ENCODE assay signal across 31 cellular contexts in the genomic region with DNA sequence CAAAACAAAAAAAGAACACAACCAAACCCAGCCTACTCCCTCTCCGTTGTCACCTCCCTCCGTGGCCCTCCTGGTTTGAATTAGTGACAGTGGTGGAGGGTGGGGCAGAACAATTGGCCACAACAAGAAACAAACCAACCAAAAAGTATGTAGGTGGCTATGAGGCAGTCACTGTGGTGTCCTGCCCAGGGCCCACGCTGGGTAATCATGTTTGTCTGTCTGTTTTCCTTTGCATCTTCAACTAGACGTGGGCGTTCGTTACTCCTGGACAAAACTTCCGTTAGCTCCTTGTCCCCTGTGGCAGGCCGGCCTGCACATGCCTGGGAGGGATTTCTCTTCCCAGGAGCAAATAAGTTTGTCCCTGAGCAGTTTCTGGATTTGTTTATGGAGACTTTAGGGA.
A peak's percentile ranks its signal among the peaks of the same experiment; 100 is the strongest.
DNase-seq lines count a peak whose midpoint lies in the region; ATAC-seq and TF ChIP-seq lines count a peak whose summit lies in the region.
"Had no signal": no experiment of that assay in that cellular context is flagged by ENCODE, and none has a peak within 500 bp of the region (broad histone marks: within the 10 kb centered on the region; RNA-seq: fewer than 3 reads in every experiment).

No MANE protein-coding gene starts in this region.

- H3K9me3 ChIP-seq in SK-N-SH (no peaks in the 10 kb centered on the region), adipocyte (ENCODE audit: control insufficient read depth, low read length) (no peaks in the 10 kb centered on the region), left ventricle myocardium inferior (replicated peaks) (no peaks in the 10 kb centered on the region), thyroid gland (no peaks in the 10 kb centered on the region)
- no peaks in the 10 kb centered on the region for H3K9me3 ChIP-seq in naive thymus-derived CD4-positive, alpha-beta T cell (ENCODE audit: control insufficient read depth in 2 of 3, low read length in 3 of 3)
- H3K9me3 ChIP-seq: gastroesophageal sphincter, tibial nerve had no signal

- no peaks in the 10 kb centered on the region for H3F3A ChIP-seq in SK-N-SH (replicated peaks; ENCODE audit: insufficient read depth)

- peak overlapping the region; percentile 31 for H3K27ac Mint-ChIP-seq in neural crest cell (ENCODE audit: unreplicated experiment)
- H3K27ac Mint-ChIP-seq in naive thymus-derived CD4-positive, alpha-beta T cell, result no peak overlapping the region
- H3K27ac Mint-ChIP-seq: activated T-cell treated with anti-CD3 and anti-CD28 coated beads, Interleukin-2, amount 50 U/mL, for 72 hours; natural killer cell; T-helper 17 cell had no signal

- no peak for TF ChIP-seq POLR2A in thyroid gland (IDR thresholded peaks at IDR 0.05)

- H3K9me3 Mint-ChIP-seq in neural crest cell, result no peaks in the 10 kb centered on the region
- H3K9me3 Mint-ChIP-seq in naive thymus-derived CD4-positive, alpha-beta T cell, result no peaks in the 10 kb centered on the region
- H3K9me3 Mint-ChIP-seq: activated T-cell treated with anti-CD3 and anti-CD28 coated beads, Interleukin-2, amount 50 U/mL, for 72 hours; CD4-positive, CD25-positive, alpha-beta regulatory T cell; central memory CD8-positive, alpha-beta T cell; natural killer cell had no signal

- intact Hi-C loops in left ventricle myocardium inferior (cut with micrococcal nuclease), result no loop called here
- intact Hi-C loops in naive thymus-derived CD4-positive, alpha-beta T cell (cut with micrococcal nuclease), result no loop called here
- intact Hi-C loops in thyroid gland (cut with DNase I), result no loop called here

- H3K27ac ChIP-seq in SK-N-SH (ENCODE audit: low read depth in 2 of 2, low read length in 1 of 2), result no peak overlapping the region
- H3K27ac ChIP-seq in left ventricle myocardium inferior (replicated peaks), result no peak overlapping the region
- H3K27ac ChIP-seq in naive thymus-derived CD4-positive, alpha-beta T cell (ENCODE audit: low read depth, low read length), result no peak overlapping the region
- H3K27ac ChIP-seq in thyroid gland, result no peak overlapping the region
- H3K27ac ChIP-seq: 22Rv1, gastroesophageal sphincter, HL-60, KMS-11, parathyroid adenoma, RWPE1, skin epidermis, tibial nerve had no signal

- H3K4me3 ChIP-seq in SK-N-SH (ENCODE audit: low read depth in 2 of 2, low read length in 1 of 2), result no peak overlapping the region
- no peak overlapping the region for H3K4me3 ChIP-seq in adipocyte (ENCODE audit: low read length)
- H3K4me3 ChIP-seq in left ventricle myocardium inferior, result no peak overlapping the region
- H3K4me3 ChIP-seq in naive thymus-derived CD4-positive, alpha-beta T cell (ENCODE audit: low read length), result no peak overlapping the region
- H3K4me3 ChIP-seq in thyroid gland (replicated peaks in 1 of 3), result no peak overlapping the region
- H3K4me3 ChIP-seq: gastroesophageal sphincter, lung, skin epidermis, tibial nerve had no signal

- H3K4me2 ChIP-seq in SK-N-SH, result no peak overlapping the region
- H3K4me2 ChIP-seq: KMS-11 had no signal

- no peak for TF ChIP-seq EP300 in SK-N-SH (IDR thresholded peaks at IDR 0.05; ENCODE audit: borderline replicate concordance in 1 of 2, low read depth in 1 of 2, low read length in 1 of 2)

- no peaks in the 10 kb centered on the region for H4K20me1 ChIP-seq in SK-N-SH (ENCODE audit: insufficient read depth)

- H3K36me3 ChIP-seq in SK-N-SH (replicated peaks in 1 of 2; ENCODE audit: control insufficient read depth in 1 of 2, insufficient read depth in 2 of 2, low read length in 1 of 2) (no peaks in the 10 kb centered on the region), adipocyte (ENCODE audit: control insufficient read depth, insufficient read depth, low read length, severe bottlenecking) (no peaks in the 10 kb centered on the region), left ventricle myocardium inferior (no peaks in the 10 kb centered on the region), thyroid gland (no peaks in the 10 kb centered on the region)
- H3K36me3 ChIP-seq in naive thymus-derived CD4-positive, alpha-beta T cell (ENCODE audit: control insufficient read depth in 2 of 3, insufficient read depth in 3 of 3, low read length in 3 of 3), result no peaks in the 10 kb centered on the region
- H3K36me3 ChIP-seq: gastroesophageal sphincter, tibial nerve had no signal

- no peaks in the 10 kb centered on the region for H3K9me2 ChIP-seq in SK-N-SH

- no peak for TF ChIP-seq RAD21 in SK-N-SH (IDR thresholded peaks at IDR 0.05; ENCODE audit: low read length)

- no peak overlapping the region for H2AFZ ChIP-seq in SK-N-SH (ENCODE audit: low read depth)
- H2AFZ ChIP-seq: parathyroid adenoma had no signal

- H3K4me3 Mint-ChIP-seq in neural crest cell, result no peak overlapping the region
- no peak overlapping the region for H3K4me3 Mint-ChIP-seq in naive thymus-derived CD4-positive, alpha-beta T cell
- H3K4me3 Mint-ChIP-seq: activated T-cell treated with anti-CD3 and anti-CD28 coated beads, Interleukin-2, amount 50 U/mL, for 72 hours; CD4-positive, CD25-positive, alpha-beta regulatory T cell; central memory CD8-positive, alpha-beta T cell; natural killer cell; T-helper 17 cell had no signal

- POLR2A ChIA-PET in SK-N-SH (lab: Yijun Ruan, JAX), result no interaction called here
- POLR2A ChIA-PET in naive thymus-derived CD4-positive, alpha-beta T cell (lab: Charles Lee), result no interaction called here

- no peaks in the 10 kb centered on the region for H3K79me2 ChIP-seq in SK-N-SH (ENCODE audit: insufficient read depth)
- H3K79me2 ChIP-seq: parathyroid adenoma had no signal

- H3K4me1 Mint-ChIP-seq in neural crest cell, result peaks cover 12% of the 10 kb centered on the region
- no peaks in the 10 kb centered on the region for H3K4me1 Mint-ChIP-seq in naive thymus-derived CD4-positive, alpha-beta T cell
- H3K4me1 Mint-ChIP-seq: central memory CD8-positive, alpha-beta T cell; natural killer cell had no signal

- CTCF ChIA-PET in SK-N-SH (lab: Yijun Ruan, JAX), result interaction anchor here (1.1 kb wide), 1 partner anchor 12 kb away, joined by 3 read pairs; no protein-coding TSS in a partner anchor
- CTCF ChIA-PET in naive thymus-derived CD4-positive, alpha-beta T cell (lab: Charles Lee), result no interaction called here

- H3K9ac ChIP-seq in SK-N-SH (no peak overlapping the region), adipocyte (ENCODE audit: low read length) (no peak overlapping the region)
- H3K9ac ChIP-seq: KMS-11, parathyroid adenoma had no signal

- H3K36me3 Mint-ChIP-seq in neural crest cell (ENCODE audit: low read depth), result no peaks in the 10 kb centered on the region
- H3K36me3 Mint-ChIP-seq in naive thymus-derived CD4-positive, alpha-beta T cell, result no peaks in the 10 kb centered on the region
- H3K36me3 Mint-ChIP-seq: CD4-positive, CD25-positive, alpha-beta regulatory T cell; natural killer cell had no signal

- no peaks in the 10 kb centered on the region for H3K27me3 Mint-ChIP-seq in neural crest cell (ENCODE audit: low read depth)
- peaks cover 0 to 4% (median 0%) of the 10 kb centered on the region in 5 donors for H3K27me3 Mint-ChIP-seq in naive thymus-derived CD4-positive, alpha-beta T cell
- H3K27me3 Mint-ChIP-seq: central memory CD8-positive, alpha-beta T cell had no signal

- no peaks in the 10 kb centered on the region for H3K4me1 ChIP-seq in SK-N-SH (ENCODE audit: control insufficient read depth in 1 of 2, insufficient read depth in 2 of 2, low read depth in 1 of 2, low read length in 1 of 2)
- no peaks in the 10 kb centered on the region for H3K4me1 ChIP-seq in adipocyte (ENCODE audit: control insufficient read depth, insufficient read depth, low read length)
- H3K4me1 ChIP-seq in left ventricle myocardium inferior, result no peaks in the 10 kb centered on the region
- no peaks in the 10 kb centered on the region for H3K4me1 ChIP-seq in naive thymus-derived CD4-positive, alpha-beta T cell (ENCODE audit: control insufficient read depth in 2 of 2, insufficient read depth in 2 of 2, low read length in 2 of 2)
- H3K4me1 ChIP-seq in thyroid gland, result no peaks in the 10 kb centered on the region
- H3K4me1 ChIP-seq: gastroesophageal sphincter, parathyroid adenoma, tibial nerve had no signal

- WGBS in SK-N-SH (ENCODE audit: low lambda C conversion rate), result 63% methylated on average over 8 of the region's 8 CpGs
- WGBS in thyroid gland, 2 donors, result 77% methylated on average over 8 of the region's 8 CpGs

- DNase-seq in SK-N-SH (no peak), adipocyte (ENCODE audit: low read depth) (peak; percentile 27), neural crest cell (ENCODE audit: low read depth, low spot score) (no peak), left ventricle myocardium inferior (no peak), thyroid gland (no peak), Ammon's horn (ENCODE audit: low spot score) (no peak)
- no peak for DNase-seq in naive thymus-derived CD4-positive, alpha-beta T cell
- DNase-seq: activated CD4-positive, alpha-beta T cell treated with anti-CD3 and anti-CD28 coated beads, Interleukin-2, amount 50 U/mL, for 4 hours; activated naive CD4-positive, alpha-beta T cell treated with Interleukin-2 at 50 U/mL for 16 hours; activated T-cell treated with anti-CD3 and anti-CD28 coated beads, Interleukin-2, amount 50 U/mL, for 72 hours; CD4-positive, CD25-positive, alpha-beta regulatory T cell; kidney glomerular epithelial cell; MM.1S; natural killer cell; NCI-H1105 treated with DMSO at 0.1 percent for 48 hours; NCI-H1930; NCI-H2171 treated with DMSO at 0.1 percent for 48 hours; NCI-H510A; T-helper 17 cell had no signal

- ATAC-seq in SK-N-SH treated with all-trans-retinoic acid at 6 μM for 48 hours, result peak; percentile 27; the same call in 2 of the 3 replicates
- no peak for ATAC-seq in naive thymus-derived CD4-positive, alpha-beta T cell
- ATAC-seq: activated CD4-positive, CD25-positive, alpha-beta regulatory T cell treated with anti-CD3 and anti-CD28 coated beads, Interleukin-2, amount 50 U/mL, for 24 hours; activated T-cell treated with anti-CD3 and anti-CD28 coated beads, Interleukin-2, amount 50 U/mL, for 72 hours; gastroesophageal sphincter; natural killer cell; T-helper 17 cell had no signal

- H3K27me3 ChIP-seq in SK-N-SH (ENCODE audit: insufficient read depth), result peaks cover 5% of the 10 kb centered on the region; the same call in 1 of the 2 replicates
- H3K27me3 ChIP-seq in adipocyte (replicated peaks; ENCODE audit: control insufficient read depth, insufficient read depth, low read length), result no peaks in the 10 kb centered on the region
- H3K27me3 ChIP-seq in left ventricle myocardium inferior (ENCODE audit: low read depth), result peaks cover 11% of the 10 kb centered on the region
- no peaks in the 10 kb centered on the region for H3K27me3 ChIP-seq in naive thymus-derived CD4-positive, alpha-beta T cell (ENCODE audit: control insufficient read depth in 2 of 2, insufficient read depth in 2 of 2, low read length in 2 of 2)
- H3K27me3 ChIP-seq in thyroid gland, result no peaks in the 10 kb centered on the region
- H3K27me3 ChIP-seq: gastroesophageal sphincter, tibial nerve had no signal

- TF ChIP-seq CTCF in SK-N-SH (IDR thresholded peaks at IDR 0.05) (no peak), neural crest cell (conservative IDR thresholded peaks at IDR 0.05) (no peak), left ventricle myocardium inferior (IDR thresholded peaks at IDR 0.05; ENCODE audit: borderline replicate concordance) (no peak), thyroid gland (IDR thresholded peaks at IDR 0.05) (no peak)

TF ChIP-seq in SK-N-SH, 30 proteins besides CTCF, POLR2A, EP300 and RAD21 (continues in another document):
- no peak for TF ChIP-seq NFIC (IDR thresholded peaks at IDR 0.05; ENCODE audit: borderline replicate concordance)
